Comparison of ENCODE assay signal across 1 cellular context in the genomic region with DNA sequence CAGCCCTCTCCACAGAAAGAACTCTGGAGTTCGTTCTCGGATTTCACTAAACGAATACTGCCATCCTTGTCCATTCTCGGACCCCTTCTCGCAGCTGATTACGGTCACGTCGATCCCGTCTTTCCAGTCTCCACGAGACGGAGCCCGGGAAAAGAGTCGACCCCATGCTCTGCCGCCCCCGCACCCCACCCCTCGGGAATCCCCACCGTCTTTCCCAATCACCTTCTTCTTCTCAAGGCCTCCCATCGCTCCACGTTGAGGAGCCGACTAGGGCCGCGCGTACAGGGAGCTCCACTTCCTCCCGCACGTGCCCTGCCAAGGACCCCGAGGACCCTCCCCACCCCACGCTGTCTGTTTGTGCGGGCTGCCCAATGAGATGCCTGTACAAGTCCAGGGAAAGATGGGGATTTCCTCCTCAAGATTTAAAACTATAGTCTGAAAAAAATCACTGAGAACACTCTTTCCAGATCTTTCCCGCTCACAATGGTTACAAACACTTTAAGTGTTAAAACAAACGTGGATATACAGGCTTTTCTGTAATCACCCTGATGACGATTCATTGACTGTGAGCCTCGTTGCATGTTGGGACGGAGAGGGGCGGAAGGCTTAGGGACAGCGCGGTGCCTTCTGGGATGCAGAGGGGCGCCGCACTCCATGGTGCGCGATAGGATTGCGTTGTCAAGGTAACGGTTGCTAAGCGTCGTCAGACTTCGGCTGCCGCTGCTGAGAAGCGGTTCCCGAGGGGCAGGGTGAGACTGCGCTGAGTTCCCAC.
TF ChIP-seq lines count a peak whose summit lies in the region.

A gene (minus strand): TSS at position 323 of the 772 bp plus-strand sequence. CDS start 77 bp downstream, at position 246.

TF ChIP-seq in HepG2, 621 proteins besides CTCF, POLR2A, EP300 and RAD21 (continued from another document):
- TF ChIP-seq ZNF569 (CRISPR knock-in tag; IDR thresholded peaks at IDR 0.05; ENCODE audit: borderline replicate concordance), result no peak
- TF ChIP-seq, protein P1, sequence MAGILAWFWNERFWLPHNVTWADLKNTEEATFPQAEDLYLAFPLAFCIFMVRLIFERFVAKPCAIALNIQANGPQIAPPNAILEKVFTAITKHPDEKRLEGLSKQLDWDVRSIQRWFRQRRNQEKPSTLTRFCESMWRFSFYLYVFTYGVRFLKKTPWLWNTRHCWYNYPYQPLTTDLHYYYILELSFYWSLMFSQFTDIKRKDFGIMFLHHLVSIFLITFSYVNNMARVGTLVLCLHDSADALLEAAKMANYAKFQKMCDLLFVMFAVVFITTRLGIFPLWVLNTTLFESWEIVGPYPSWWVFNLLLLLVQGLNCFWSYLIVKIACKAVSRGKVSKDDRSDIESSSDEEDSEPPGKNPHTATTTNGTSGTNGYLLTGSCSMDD (CRISPR knock-in tag; IDR thresholded peaks at IDR 0.05), result no peak
- TF ChIP-seq ATRX (CRISPR knock-in tag; IDR thresholded peaks at IDR 0.05; ENCODE audit: borderline replicate concordance), result no peak
- no peak for TF ChIP-seq ARNT2 (CRISPR knock-in tag; IDR thresholded peaks at IDR 0.05; ENCODE audit: low read depth)
- TF ChIP-seq, protein P2, sequence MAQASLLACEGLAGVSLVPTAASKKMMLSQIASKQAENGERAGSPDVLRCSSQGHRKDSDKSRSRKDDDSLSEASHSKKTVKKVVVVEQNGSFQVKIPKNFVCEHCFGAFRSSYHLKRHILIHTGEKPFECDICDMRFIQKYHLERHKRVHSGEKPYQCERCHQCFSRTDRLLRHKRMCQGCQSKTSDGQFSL (CRISPR knock-in tag; IDR thresholded peaks at IDR 0.05), result no peak
- TF ChIP-seq ZNF274 (CRISPR knock-in tag; IDR thresholded peaks at IDR 0.05), result no peak
- TF ChIP-seq WIZ (CRISPR knock-in tag; IDR thresholded peaks at IDR 0.05), result no peak
- no peak for TF ChIP-seq JUNB (CRISPR knock-in tag; IDR thresholded peaks at IDR 0.05; ENCODE audit: borderline replicate concordance)
